30 cellular contexts compared by ENCODE assay signal in the genomic region with DNA sequence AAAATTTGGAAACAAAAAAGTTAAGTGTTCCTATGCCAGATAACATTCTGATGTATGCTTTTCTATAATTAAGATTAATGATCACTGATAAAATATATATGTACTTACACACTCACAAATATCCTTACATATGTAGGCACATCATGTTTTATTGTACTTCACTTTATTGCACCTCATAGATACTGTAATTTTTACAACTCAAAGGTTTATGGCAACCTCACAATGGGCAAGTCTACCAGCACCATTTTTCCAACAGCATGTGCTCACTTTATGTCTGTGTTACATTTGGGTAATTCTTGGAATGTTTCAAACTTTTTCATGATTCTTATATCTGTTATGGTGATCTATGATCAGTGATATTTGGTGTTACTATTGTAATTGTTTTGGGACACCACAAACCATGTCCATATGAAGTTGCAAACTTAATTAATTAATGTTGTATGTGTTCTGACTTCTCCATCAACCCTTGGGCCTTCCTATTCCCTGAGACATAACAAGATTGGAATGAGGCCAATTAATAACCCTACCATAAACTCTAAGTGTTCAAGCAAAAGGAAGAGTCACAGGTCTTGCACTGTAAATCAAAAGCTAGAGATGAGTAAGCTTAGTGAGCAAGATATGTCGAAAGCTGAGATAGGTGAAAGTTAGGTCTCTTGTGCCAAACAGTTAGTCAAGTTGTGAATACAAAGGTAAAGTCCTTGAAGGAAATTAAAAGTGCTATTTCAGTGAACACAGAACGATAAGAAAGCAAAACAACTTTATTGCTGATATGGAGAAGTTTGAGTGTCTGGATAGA. TPM values are rescaled to one million over a fixed set of nuclear protein-coding genes. Genes with fewer than 3 reads are reported as not detected.
A peak's percentile ranks its signal among the peaks of the same experiment; 100 is the strongest.
DNase-seq lines count a peak whose midpoint lies in the region; ATAC-seq and TF ChIP-seq lines count a peak whose summit lies in the region.
"Had no signal": no experiment of that assay in that cellular context is flagged by ENCODE, and none has a peak within 500 bp of the region (broad histone marks: within the 10 kb centered on the region; RNA-seq: fewer than 3 reads in every experiment).

No MANE protein-coding gene starts in this region.

- WGBS in mammary epithelial cell (ENCODE audit: low coverage, missing lambda C conversion rate): 63% methylated on average over 2 of the region's 2 CpGs

- H3K4me3 Mint-ChIP-seq in activated CD8-positive, alpha-beta memory T cell treated with anti-CD3 and anti-CD28 coated beads, Interleukin-2, amount 10 ng/mL, durations not matched to agents 7 days and 5 days: no peak overlapping the region
- H3K4me3 Mint-ChIP-seq in CD8-positive, alpha-beta memory T cell: no peak overlapping the region
- H3K4me3 Mint-ChIP-seq: activated naive CD4-positive, alpha-beta T cell treated with anti-CD3 and anti-CD28 coated beads, Interleukin-2, amount 10 ng/mL, durations not matched to agents 7 days and 5 days; CD4-positive, alpha-beta T cell had no signal

- CTCF ChIA-PET in activated CD8-positive, alpha-beta memory T cell treated with anti-CD3 and anti-CD28 coated beads, Interleukin-2, amount 10 ng/mL, durations not matched to agents 7 days and 5 days (lab: Charles Lee): interaction anchor here (1.2 to 1.5 kb wide), 4 partner anchors 8 to 139 kb away, joined by 3 read pairs; no protein-coding TSS in a partner anchor
- CTCF ChIA-PET in mammary epithelial cell (lab: Charles Lee; ENCODE audit: low non-redundant PET): no interaction called here
- CTCF ChIA-PET in CD8-positive, alpha-beta memory T cell (lab: Charles Lee): no interaction called here

- intact Hi-C loops in mammary epithelial cell (cut with micrococcal nuclease) (no loop called here), left colon (cut with DNase I, micrococcal nuclease) (no loop called here)

- H3K27ac Mint-ChIP-seq in activated CD8-positive, alpha-beta memory T cell treated with anti-CD3 and anti-CD28 coated beads, Interleukin-2, amount 10 ng/mL, durations not matched to agents 7 days and 5 days: no peak overlapping the region
- H3K27ac Mint-ChIP-seq in CD8-positive, alpha-beta memory T cell: no peak overlapping the region
- H3K27ac Mint-ChIP-seq: activated naive CD4-positive, alpha-beta T cell treated with anti-CD3 and anti-CD28 coated beads, Interleukin-2, amount 10 ng/mL, durations not matched to agents 7 days and 5 days; CD4-positive, alpha-beta T cell had no signal

- no peak for TF ChIP-seq CTCF in mammary epithelial cell (conservative IDR thresholded peaks at IDR 0.05 in 1 of 2, IDR thresholded peaks at IDR 0.05 in 1 of 2; ENCODE audit: extremely low read depth in 1 of 2, insufficient read depth in 1 of 2, low read depth in 1 of 2, low read length in 2 of 2)

- H3K9me3 Mint-ChIP-seq in activated CD8-positive, alpha-beta memory T cell treated with anti-CD3 and anti-CD28 coated beads, Interleukin-2, amount 10 ng/mL, durations not matched to agents 7 days and 5 days (ENCODE audit: low read depth): peaks cover 3% of the 10 kb centered on the region
- H3K9me3 Mint-ChIP-seq in CD8-positive, alpha-beta memory T cell: no peaks in the 10 kb centered on the region

- DNase-seq in activated CD8-positive, alpha-beta memory T cell treated with anti-CD3 and anti-CD28 coated beads, Interleukin-2, amount 10 ng/mL, durations not matched to agents 7 days and 5 days: no peak
- DNase-seq in activated CD8-positive, alpha-beta memory T cell treated with anti-CD3 and anti-CD28 coated beads for 24 hours: no peak
- DNase-seq in HT1080 (ENCODE audit: low read depth) (peak; percentile 4), mammary epithelial cell (peak; percentile 57), left colon (no peak), OCI-M1 (lab: John Stamatoyannopoulos, UW) (no peak), D341Med (ENCODE audit: low spot score) (no peak)
- no peak for DNase-seq in CD8-positive, alpha-beta memory T cell
- DNase-seq: activated CD4-positive, alpha-beta T cell treated with anti-CD3 and anti-CD28 coated beads for 1 hour; activated naive CD4-positive, alpha-beta T cell treated with anti-CD3 and anti-CD28 coated beads, Interleukin-2, amount 10 ng/mL, durations not matched to agents 7 days and 5 days; amygdala; brain microvascular endothelial cell; CD4-positive, alpha-beta T cell; effector CD4-positive, alpha-beta T cell; Karpas-422; left lung; mesendoderm; NCI-H1417 treated with DMSO at 0.1 percent for 48 hours; NCI-H2081; NCI-H526; PC-3; posterior cingulate gyrus; Right ventricle myocardium superior; spleen; stimulated activated CD4-positive, alpha-beta T cell treated with anti-CD3 and anti-CD28 coated beads, Interleukin-2, amount 100 ng/mL, for 24 hours; stimulated activated CD8-positive, alpha-beta memory T cell treated with anti-CD3 and anti-CD28 coated beads, Interleukin-4, amount 100 ng/mL, for 48 hours; transverse colon had no signal

- no peak overlapping the region for H3K4me2 ChIP-seq in mammary epithelial cell (ENCODE audit: insufficient read depth, low read depth, low read length)
- H3K4me2 ChIP-seq: A549 had no signal

- H3K9me3 ChIP-seq in mammary epithelial cell (replicated peaks; ENCODE audit: insufficient read depth, low read length): no peaks in the 10 kb centered on the region
- no peaks in the 10 kb centered on the region for H3K9me3 ChIP-seq in CD8-positive, alpha-beta memory T cell (ENCODE audit: low read length)
- H3K9me3 ChIP-seq: A549, left lung, spleen, transverse colon had no signal

- dilution Hi-C loops in mammary epithelial cell (cut with HindIII; ENCODE audit: low sequenced_read_pairs): no loop called here

- H3K36me3 Mint-ChIP-seq in activated CD8-positive, alpha-beta memory T cell treated with anti-CD3 and anti-CD28 coated beads, Interleukin-2, amount 10 ng/mL, durations not matched to agents 7 days and 5 days: peaks cover 2% of the 10 kb centered on the region
- H3K36me3 Mint-ChIP-seq in CD8-positive, alpha-beta memory T cell: peaks cover 0 to 11% (median 0%) of the 10 kb centered on the region in 3 donors

- peaks cover 4% of the 10 kb centered on the region for H3K27me3 Mint-ChIP-seq in activated CD8-positive, alpha-beta memory T cell treated with anti-CD3 and anti-CD28 coated beads, Interleukin-2, amount 10 ng/mL, durations not matched to agents 7 days and 5 days
- H3K27me3 Mint-ChIP-seq in CD8-positive, alpha-beta memory T cell: peaks cover 3 to 4% of the 10 kb centered on the region in 2 donors
- H3K27me3 Mint-ChIP-seq: CD4-positive, alpha-beta T cell had no signal

- no peak overlapping the region for H2AFZ ChIP-seq in mammary epithelial cell (ENCODE audit: low read depth, low read length)

- POLR2A ChIA-PET in CD8-positive, alpha-beta memory T cell (lab: Charles Lee): no interaction called here

- ATAC-seq in activated CD8-positive, alpha-beta memory T cell treated with anti-CD3 and anti-CD28 coated beads, Interleukin-2, amount 10 ng/mL, durations not matched to agents 7 days and 5 days: peak; percentile 69
- peak; percentile 95 for ATAC-seq in left colon
- ATAC-seq: A549, left lung, PC-3, right cardiac atrium had no signal

- no peak overlapping the region for H3K4me3 ChIP-seq in mammary epithelial cell (replicated peaks in 1 of 3; ENCODE audit: insufficient read depth in 1 of 3, low read depth in 2 of 3, low read length in 3 of 3)
- H3K4me3 ChIP-seq in CD8-positive, alpha-beta memory T cell (ENCODE audit: low read length): no peak overlapping the region
- H3K4me3 ChIP-seq: A549, left lung, spleen, transverse colon had no signal

- H3K4me1 Mint-ChIP-seq in activated CD8-positive, alpha-beta memory T cell treated with anti-CD3 and anti-CD28 coated beads, Interleukin-2, amount 10 ng/mL, durations not matched to agents 7 days and 5 days: peaks cover 12% of the 10 kb centered on the region
- peaks cover 0 to 11% (median 0%) of the 10 kb centered on the region in 3 donors for H3K4me1 Mint-ChIP-seq in CD8-positive, alpha-beta memory T cell

- no peaks in the 10 kb centered on the region for H3K27me3 ChIP-seq in mammary epithelial cell (ENCODE audit: insufficient read depth, low read length)
- H3K27me3 ChIP-seq in CD8-positive, alpha-beta memory T cell (ENCODE audit: insufficient read depth, low read length, poor library complexity, severe bottlenecking): no peaks in the 10 kb centered on the region
- H3K27me3 ChIP-seq: brain microvascular endothelial cell, left lung, spleen, transverse colon had no signal

- no peaks in the 10 kb centered on the region for H3K79me2 ChIP-seq in mammary epithelial cell (ENCODE audit: insufficient read depth, low read length)

- H4K20me1 ChIP-seq in mammary epithelial cell (ENCODE audit: insufficient read depth, low read length): no peaks in the 10 kb centered on the region

- no peak overlapping the region for H3K27ac ChIP-seq in mammary epithelial cell (ENCODE audit: insufficient read depth, low read depth, low read length)
- H3K27ac ChIP-seq in CD8-positive, alpha-beta memory T cell (ENCODE audit: low read depth, low read length): no peak overlapping the region
- H3K27ac ChIP-seq: A549, brain microvascular endothelial cell, left lung, spleen, transverse colon had no signal

- H3K9ac ChIP-seq in mammary epithelial cell (ENCODE audit: insufficient read depth, low read length): no peak overlapping the region

- in situ Hi-C loops in mammary epithelial cell (cut with MboI; ENCODE audit: low sequenced_read_pairs in 2 of 2): no loop called here

- no peaks in the 10 kb centered on the region for H3K36me3 ChIP-seq in mammary epithelial cell (ENCODE audit: insufficient read depth, low read length)
- H3K36me3 ChIP-seq in CD8-positive, alpha-beta memory T cell (ENCODE audit: insufficient read depth, low read length): no peaks in the 10 kb centered on the region
- H3K36me3 ChIP-seq: brain microvascular endothelial cell, left lung, spleen, transverse colon had no signal

- BruUV-seq in mammary epithelial cell (replicated peaks; lab: Mats Ljungman, UMichigan): no TSS peak

- no peaks in the 10 kb centered on the region for H3K4me1 ChIP-seq in mammary epithelial cell (ENCODE audit: insufficient read depth, low read length)
- no peaks in the 10 kb centered on the region for H3K4me1 ChIP-seq in CD8-positive, alpha-beta memory T cell (ENCODE audit: insufficient read depth, low read length)
- H3K4me1 ChIP-seq: A549, left lung, spleen had no signal

RNA-seq across cellular contexts. Expression of a gene that starts 58.0 kb away (rescaled TPM):
- 10 to 100 TPM; 66.9 to 67.5 TPM for total RNA-seq in activated CD8-positive, alpha-beta memory T cell treated with anti-CD3 and anti-CD28 coated beads, Interleukin-2, amount 10 ng/mL, durations not matched to agents 7 days and 5 days
- 0.30 and 0.40 TPM in 2 replicates for total RNA-seq in HT1080 (2014; rRNA removed; shearing (Covaris generic))
- polyA plus RNA-seq in HT1080 (2015; cell fraction: cytosol; rRNA removed): 0.03 and 0.07 TPM in 2 replicates
- polyA plus RNA-seq in HT1080 (2015; cell fraction: nucleus; rRNA removed): 0.05 and 0.11 TPM in 2 replicates
- total RNA-seq in mammary epithelial cell: under 1 TPM in 1 of 2 donors, not detected in 1; under 0.01 TPM
- not detected for polyA plus RNA-seq in mammary epithelial cell
- polyA minus RNA-seq in mammary epithelial cell: not detected
- 10 to 100 TPM; 16.6 to 21.1 TPM for total RNA-seq in left colon
- 10 to 100 TPM; 15.6 to 16.2 TPM for total RNA-seq in CD8-positive, alpha-beta memory T cell
- 16.5 TPM for polyA plus RNA-seq in CD8-positive, alpha-beta memory T cell
- total RNA-seq: Daoy, PC-3 had no signal

Comparison
In these comparisons a context has a peak if more than half of its experiments do, and no peak if none do; other contexts are left out.
1. DNase-seq: peak in HT1080 (single experiment) and mammary epithelial cell (single experiment); none in activated CD8-positive, alpha-beta memory T cell treated with anti-CD3 and anti-CD28 coated beads, Interleukin-2, amount 10 ng/mL, durations not matched to agents 7 days and 5 days (single experiment), activated CD8-positive, alpha-beta memory T cell treated with anti-CD3 and anti-CD28 coated beads for 24 hours (single experiment), left colon (0 of 2), OCI-M1 (single experiment), D341Med (single experiment) and CD8-positive, alpha-beta memory T cell (0 of 5).
2. RNA of a gene that starts 58.0 kb away (total RNA-seq): 66.9 to 67.5 TPM in activated CD8-positive, alpha-beta memory T cell treated with anti-CD3 and anti-CD28 coated beads, Interleukin-2, amount 10 ng/mL, durations not matched to agents 7 days and 5 days, 16.6 to 21.1 TPM in left colon and 15.6 to 16.2 TPM in CD8-positive, alpha-beta memory T cell; 0.30 to 0.40 TPM in HT1080 and under 0.01 TPM in mammary epithelial cell; every median in the first group is over 10 times any median in the second.